In genomic region chr11:67428052-67429001, GRCh38 we compare ENCODE assay signal across 8 cellular contexts. TPM values are rescaled to one million over a fixed set of nuclear protein-coding genes. Genes with fewer than 3 reads are reported as not detected.
DNase-seq lines count a peak whose midpoint lies in the region; ATAC-seq and TF ChIP-seq lines count a peak whose summit lies in the region.

Gene RPS6KB2, plus strand, starts transcription at chr11:67428494. Its CDS starts 52 bp downstream, at chr11:67428546.

- no peaks in the 10 kb centered on the region for H3K9me3 Mint-ChIP-seq in Calu3 (ENCODE audit: low read depth, unreplicated experiment)

- BruUV-seq in Calu3 (replicated peaks; lab: Mats Ljungman, UMichigan), result no TSS peak
- no TSS peak for BruUV-seq in IMR-90 (replicated peaks; lab: Mats Ljungman, UMichigan)

- no peak for TF ChIP-seq CTCF in Calu3 (IDR thresholded peaks at IDR 0.05; ENCODE audit: unreplicated experiment)
- TF ChIP-seq CTCF in IMR-90 (conservative IDR thresholded peaks at IDR 0.05; ENCODE audit: low read depth, low read length), result no peak

- no peaks in the 10 kb centered on the region for H3K9me3 ChIP-seq in IMR-90 (ENCODE audit: control insufficient read depth, insufficient read depth, low read length)

- H4K91ac ChIP-seq in IMR-90 (ENCODE audit: insufficient read depth, low read depth, low read length), result peak within 1 kb of the TSS; percentile 90

- peak within 1 kb of the TSS; percentile 89 to 95 for H4K8ac ChIP-seq in IMR-90 (ENCODE audit: low read depth in 2 of 2, low read length in 2 of 2)

- H3K27ac Mint-ChIP-seq in Calu3 (ENCODE audit: unreplicated experiment), result peak within 1 kb of the TSS; percentile 92

- H3K56ac ChIP-seq in IMR-90 (ENCODE audit: extremely low read depth, insufficient read depth, low read length), result peak within 1 kb of the TSS; percentile 92

- peak within 1 kb of the TSS; percentile 94 for H3K4ac ChIP-seq in IMR-90 (ENCODE audit: low read depth, low read length)

- peaks cover 15% of the 10 kb centered on the region; the same call in 1 of the 2 replicates for H3K36me3 ChIP-seq in IMR-90 (ENCODE audit: control insufficient read depth, insufficient read depth, low read length)

- H3K79me1 ChIP-seq in IMR-90 (ENCODE audit: low read depth in 1 of 2, low read length in 2 of 2), result peaks cover 11 to 29% of the 10 kb centered on the region in 2 experiments

- peak within 1 kb of the TSS; percentile 89 for H4K5ac ChIP-seq in IMR-90 (ENCODE audit: low read depth, low read length)

- peaks cover 34% of the 10 kb centered on the region for H3K36me3 Mint-ChIP-seq in Calu3 (ENCODE audit: insufficient read depth, unreplicated experiment)

- H3K4me1 Mint-ChIP-seq in Calu3 (ENCODE audit: low read depth, unreplicated experiment), result peaks cover under 1% of the 10 kb centered on the region

- peak within 1 kb of the TSS; percentile 90 for H3K9ac ChIP-seq in IMR-90 (ENCODE audit: low read depth, low read length)

- H2BK20ac ChIP-seq in IMR-90 (ENCODE audit: low read depth, low read length), result no peak within 1 kb of the TSS

- POLR2A ChIA-PET in IMR-90 (lab: Charles Lee; ENCODE audit: unreplicated experiment), result no interaction called here

- peak within 1 kb of the TSS; percentile 79 for H3K18ac ChIP-seq in IMR-90 (ENCODE audit: low read depth, low read length)

- peak within 1 kb of the TSS; percentile 92 for H3K23ac ChIP-seq in IMR-90 (ENCODE audit: low read depth, low read length)

- in situ Hi-C loops in IMR-90 (cut with MboI; ENCODE audit: low sequenced_read_pairs), result no loop called here

- H3K4me1 ChIP-seq in IMR-90 (ENCODE audit: control insufficient read depth, insufficient read depth, low read length), result peaks cover 5% of the 10 kb centered on the region

- intact Hi-C loops in Calu3 (cut with micrococcal nuclease; ENCODE audit: unreplicated experiment) (loop anchor here (10.0 kb wide), 1 partner anchor 76 kb away; the partner anchor contains the start of genes CDK2AP2 and PITPNM1), IMR-90 (cut with micrococcal nuclease) (no loop called here)

- ATAC-seq in GM21515 (IDR thresholded peaks at IDR 0.05; ENCODE audit: unreplicated experiment) (peak; percentile 79), IMR-90 (ENCODE audit: low read depth) (peak; percentile 98)

- H3K27me3 ChIP-seq in IMR-90 (ENCODE audit: control insufficient read depth, insufficient read depth, low read length), result no peaks in the 10 kb centered on the region

- H3K4me2 ChIP-seq in IMR-90 (ENCODE audit: low read depth, low read length), result peak within 1 kb of the TSS; percentile 97

- H3K27me3 Mint-ChIP-seq in Calu3 (ENCODE audit: unreplicated experiment), result no peaks in the 10 kb centered on the region

- peak within 1 kb of the TSS; percentile 98 for H3K14ac ChIP-seq in IMR-90 (replicated peaks; ENCODE audit: low read depth, low read length)

- H2AK5ac ChIP-seq in IMR-90 (ENCODE audit: low read depth, low read length), result peak within 1 kb of the TSS; percentile 95

- H2BK120ac ChIP-seq in IMR-90 (ENCODE audit: low read depth, low read length), result peak within 1 kb of the TSS; percentile 69

- dilution Hi-C loops in IMR-90 (cut with HindIII; ENCODE audit: low sequenced_read_pairs, unreplicated experiment), result no loop called here

- H2AK9ac ChIP-seq in IMR-90 (replicated peaks; ENCODE audit: low read depth, low read length, poor library complexity), result peak within 1 kb of the TSS; percentile 95

- peak within 1 kb of the TSS; percentile 40; the same call in 1 of the 3 replicates for H2BK15ac ChIP-seq in IMR-90 (ENCODE audit: low read depth, low read length)

- CTCF ChIA-PET in Calu3 (lab: Charles Lee), result interaction anchor here (0.6 kb wide), 2 partner anchors 27 to 605 kb away, joined by 3 read pairs; partner anchors contain the start of gene PPP1CA
- CTCF ChIA-PET in IMR-90 (lab: Yijun Ruan, JAX), result interaction anchor here (0.6 kb wide), 1 partner anchor 34 kb away, joined by 3 read pairs; no protein-coding TSS in a partner anchor

- peak within 1 kb of the TSS; percentile 80 for H3K27ac ChIP-seq in IMR-90 (ENCODE audit: insufficient read depth, low read length)

- H4K20me1 ChIP-seq in IMR-90 (ENCODE audit: insufficient read depth, low read length), result no peaks in the 10 kb centered on the region

- TF ChIP-seq RAD21 in IMR-90 (IDR thresholded peaks at IDR 0.05; ENCODE audit: low read length), result peak; percentile 23; the same call in 1 of the 2 replicates

- WGBS in IMR-90 (ENCODE audit: extremely low coverage in 2 of 2, insufficient read length in 1 of 2), 2 experiments, result 2% methylated on average over 31 of the region's 68 CpGs; no CpG with 5 or more reads in 1 of the 2 experiments

- peak; percentile 83 for TF ChIP-seq POLR2A in IMR-90 (IDR thresholded peaks at IDR 0.05; ENCODE audit: low read depth, low read length)

- H2AFZ ChIP-seq in IMR-90 (replicated peaks; ENCODE audit: low read length, poor library complexity), result peak within 1 kb of the TSS; percentile 100

- H3K4me3 ChIP-seq in IMR-90 (ENCODE audit: insufficient read depth, low read depth, low read length), result peak within 1 kb of the TSS; percentile 75

- H3K4me3 Mint-ChIP-seq in Calu3 (ENCODE audit: low read depth, unreplicated experiment), result peak within 1 kb of the TSS; percentile 93

- peak within 1 kb of the TSS; percentile 92 for H2BK5ac ChIP-seq in IMR-90 (ENCODE audit: low read depth, low read length, poor library complexity, severe bottlenecking)

- H3K9me1 ChIP-seq in IMR-90 (ENCODE audit: insufficient read depth, low read length), result peaks cover 8% of the 10 kb centered on the region

- DNase-seq in Calu3 (peak; percentile 98), IMR-90 (peak; percentile 96), OCI-M1 (lab: John Stamatoyannopoulos, UW) (peak; percentile 98), activated T-cell treated with anti-CD3 and anti-CD28 coated beads for 24 hours (ENCODE audit: low read depth) (peak; percentile 100), epidermal melanocyte (ENCODE audit: insufficient read length, low spot score) (peak; percentile 100), middle frontal gyrus (ENCODE audit: extremely low spot score, low spot score) (peak; percentile 92)
- peak; percentile 98 to 100 for DNase-seq in stimulated activated CD8-positive, alpha-beta memory T cell treated with anti-CD3 and anti-CD28 coated beads, Interleukin-2, amount 100 ng/mL, for 48 hours (ENCODE audit: low read depth in 2 of 2)

TF ChIP-seq in IMR-90, 13 proteins besides CTCF, POLR2A, EP300 and RAD21:
- TF ChIP-seq MXI1 (IDR thresholded peaks at IDR 0.05; ENCODE audit: borderline replicate concordance, low read depth, low read length) (peak; percentile 62), RCOR1 (IDR thresholded peaks at IDR 0.05; ENCODE audit: insufficient replicate concordance, low read length) (no peak), MAZ (IDR thresholded peaks at IDR 0.05; ENCODE audit: borderline replicate concordance, low read depth, low read length) (peak; percentile 84; the same call in 1 of the 2 replicates), RFX5 (IDR thresholded peaks at IDR 0.05; ENCODE audit: low read depth, low read length) (no peak), CEBPB (IDR thresholded peaks at IDR 0.05; ENCODE audit: low read depth, low read length) (peak; percentile 86), CHD1 (IDR thresholded peaks at IDR 0.05; ENCODE audit: low read depth, low read length) (no peak), FOS (IDR thresholded peaks at IDR 0.05; ENCODE audit: low read depth, low read length) (peak; percentile 36; the same call in 1 of the 2 replicates)
- TF ChIP-seq, protein P1, sequence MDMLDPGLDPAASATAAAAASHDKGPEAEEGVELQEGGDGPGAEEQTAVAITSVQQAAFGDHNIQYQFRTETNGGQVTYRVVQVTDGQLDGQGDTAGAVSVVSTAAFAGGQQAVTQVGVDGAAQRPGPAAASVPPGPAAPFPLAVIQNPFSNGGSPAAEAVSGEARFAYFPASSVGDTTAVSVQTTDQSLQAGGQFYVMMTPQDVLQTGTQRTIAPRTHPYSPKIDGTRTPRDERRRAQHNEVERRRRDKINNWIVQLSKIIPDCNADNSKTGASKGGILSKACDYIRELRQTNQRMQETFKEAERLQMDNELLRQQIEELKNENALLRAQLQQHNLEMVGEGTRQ (IDR thresholded peaks at IDR 0.05; ENCODE audit: low read depth, low read length), result peak; percentile 62; the same call in 1 of the 2 replicates

RNA-seq across cellular contexts. Expression of gene RPS6KB2, which starts in this region (rescaled TPM):
- total RNA-seq in Calu3 (2022) (44.3 and 47.5 TPM in 2 replicates), IMR-90 (2012; rRNA removed) (47.8 and 58.4 TPM in 2 replicates)
- polyA plus RNA-seq in IMR-90 (2012; rRNA removed), result 50.7 and 55.3 TPM in 2 replicates
- polyA plus RNA-seq in IMR-90 (2012; cell fraction: cytosol; rRNA removed), result 63.7 and 69.8 TPM in 2 replicates
- polyA plus RNA-seq in IMR-90 (2012; cell fraction: nucleus; rRNA removed; ENCODE audit: low replicate concordance), result 106 and 200 TPM in 2 replicates

Comparison
In these comparisons a context has a peak if more than half of its experiments do, and no peak if none do; other contexts are left out.
1. Peak in every context shown above with its lines: DNase-seq, ATAC-seq, H3K4me3 ChIP-seq and H3K27ac ChIP-seq.